Comparison of ENCODE assay signal across 19 cellular contexts in the genomic region with DNA sequence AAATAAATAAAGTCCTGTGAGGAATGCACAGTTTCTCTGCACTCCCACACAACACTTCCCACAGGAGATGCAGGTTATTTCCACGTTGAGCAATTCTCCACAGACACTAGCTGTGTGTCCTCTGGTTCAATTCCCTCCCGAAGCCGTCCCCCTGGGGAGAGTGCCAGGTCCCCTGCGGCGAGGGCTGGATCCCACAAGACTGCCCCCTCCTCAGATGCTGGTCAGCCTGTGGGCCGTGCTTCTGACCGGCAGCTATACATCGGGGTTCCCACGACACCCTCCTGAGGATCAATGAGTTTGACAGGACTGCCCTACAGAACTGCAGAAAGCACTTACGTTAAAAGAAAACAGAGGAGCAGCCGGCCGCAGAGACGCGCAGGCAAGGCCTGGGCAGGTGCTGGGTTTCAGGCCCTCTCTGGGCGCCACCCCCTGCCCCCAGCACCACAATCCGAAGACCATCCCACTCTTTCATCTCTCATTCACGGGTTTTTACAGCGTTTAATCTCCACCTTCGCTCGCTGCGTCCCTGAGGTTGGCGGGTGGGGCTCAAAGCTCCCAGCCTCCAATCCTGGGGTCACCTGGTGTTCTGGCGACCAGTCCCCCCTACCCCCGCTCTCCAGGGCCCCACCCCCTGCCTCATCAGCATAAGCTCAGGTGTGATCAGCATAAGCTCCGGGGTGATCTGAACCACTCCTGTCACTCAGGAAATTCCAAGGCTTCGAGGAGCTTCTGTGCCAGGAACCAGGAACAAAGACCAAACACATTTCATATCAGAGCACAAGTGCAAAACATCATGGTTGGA.
DNase-seq lines count a peak whose midpoint lies in the region; ATAC-seq and TF ChIP-seq lines count a peak whose summit lies in the region.
"Had no signal": no experiment of that assay in that cellular context is flagged by ENCODE, and none has a peak within 500 bp of the region (broad histone marks: within the 10 kb centered on the region; RNA-seq: fewer than 3 reads in every experiment).

No MANE protein-coding gene starts in this region.

- no peak overlapping the region for H3K4me3 Mint-ChIP-seq in activated naive CD4-positive, alpha-beta T cell treated with anti-CD3 and anti-CD28 coated beads, Interleukin-2, amount 50 U/mL, for 24 hours
- H3K4me3 Mint-ChIP-seq: activated B cell treated with CpG ODN at 0.5 μM for 24 hours had no signal

- no peaks in the 10 kb centered on the region for H3K27me3 ChIP-seq in WERI-Rb-1 (ENCODE audit: insufficient read depth, low read depth, severe bottlenecking)
- H3K27me3 ChIP-seq: pancreas, uterus had no signal

- peaks cover 76% of the 10 kb centered on the region for H3K4me1 Mint-ChIP-seq in activated naive CD4-positive, alpha-beta T cell treated with anti-CD3 and anti-CD28 coated beads, Interleukin-2, amount 50 U/mL, for 24 hours

- no peak for TF ChIP-seq CTCF in WERI-Rb-1 (IDR thresholded peaks at IDR 0.05; ENCODE audit: low read depth, low read length)
- no peak for TF ChIP-seq CTCF in retinal pigment epithelial cell (conservative IDR thresholded peaks at IDR 0.05; ENCODE audit: low read depth, low read length)

- no peak for DNase-seq in activated naive CD4-positive, alpha-beta T cell treated with Interleukin-2 at 50 U/mL for 16 hours
- DNase-seq in WERI-Rb-1 = peak; percentile 67
- DNase-seq in iPS-NIHi11 (ENCODE audit: low spot score) = peak; percentile 49
- DNase-seq in retinal pigment epithelial cell (ENCODE audit: low read depth) = peak; percentile 41
- DNase-seq in NCI-H128 (lab: John Stamatoyannopoulos, UW; ENCODE audit: unreplicated experiment) = no peak
- no peak for DNase-seq in amniotic stem cell (lab: John Stamatoyannopoulos, UW)
- DNase-seq: activated B cell treated with CpG ODN at 0.5 μM for 24 hours; activated effector memory CD4-positive, alpha-beta T cell treated with anti-CD3 and anti-CD28 coated beads, Interleukin-2, amount 50 U/mL, for 16 hours; dermis blood vessel endothelial cell; kidney; NCI-H1417; NCI-H345; stimulated activated naive CD4-positive, alpha-beta T cell; T-helper 1 cell; uterus had no signal

- H3K36me3 Mint-ChIP-seq in activated naive CD4-positive, alpha-beta T cell treated with anti-CD3 and anti-CD28 coated beads, Interleukin-2, amount 50 U/mL, for 24 hours = peaks cover 5% of the 10 kb centered on the region

- no peaks in the 10 kb centered on the region for H3K27me3 Mint-ChIP-seq in activated naive CD4-positive, alpha-beta T cell treated with anti-CD3 and anti-CD28 coated beads, Interleukin-2, amount 50 U/mL, for 24 hours
- H3K27me3 Mint-ChIP-seq: activated B cell treated with CpG ODN at 0.5 μM for 24 hours had no signal

- peak overlapping the region; percentile 68 for H3K27ac Mint-ChIP-seq in activated naive CD4-positive, alpha-beta T cell treated with anti-CD3 and anti-CD28 coated beads, Interleukin-2, amount 50 U/mL, for 24 hours
- H3K27ac Mint-ChIP-seq: activated B cell treated with CpG ODN at 0.5 μM for 24 hours had no signal

- ATAC-seq in GM21723 (IDR thresholded peaks at IDR 0.05; ENCODE audit: unreplicated experiment) = no peak
- ATAC-seq: pancreas had no signal

- peak overlapping the region; percentile 9; the same call in 1 of the 2 replicates for H3K4me3 ChIP-seq in WERI-Rb-1 (ENCODE audit: low read depth, low read length)
- H3K4me3 ChIP-seq in retinal pigment epithelial cell (ENCODE audit: low read length) = no peak overlapping the region
- H3K4me3 ChIP-seq: pancreas, smooth muscle cell, uterus had no signal

- H3K9me3 Mint-ChIP-seq in activated naive CD4-positive, alpha-beta T cell treated with anti-CD3 and anti-CD28 coated beads, Interleukin-2, amount 50 U/mL, for 24 hours = no peaks in the 10 kb centered on the region
- H3K9me3 Mint-ChIP-seq: activated B cell treated with CpG ODN at 0.5 μM for 24 hours had no signal

- H3K27ac ChIP-seq in WERI-Rb-1 = peak overlapping the region; percentile 59
- H3K27ac ChIP-seq: pancreas, uterus had no signal

- H3K36me3 ChIP-seq in WERI-Rb-1 = peaks cover 6% of the 10 kb centered on the region
- H3K36me3 ChIP-seq: pancreas, uterus had no signal

- no peaks in the 10 kb centered on the region for H3K9me3 ChIP-seq in WERI-Rb-1 (ENCODE audit: severe bottlenecking)
- H3K9me3 ChIP-seq: pancreas, uterus had no signal

Comparison
In these comparisons a context has a peak if more than half of its experiments do, and no peak if none do; other contexts are left out.
1. DNase-seq: peak in WERI-Rb-1 (single experiment), iPS-NIHi11 (single experiment) and retinal pigment epithelial cell (single experiment); none in activated naive CD4-positive, alpha-beta T cell treated with Interleukin-2 at 50 U/mL for 16 hours (single experiment), NCI-H128 (single experiment) and amniotic stem cell (single experiment).